1 cellular context compared by ENCODE assay signal in the genomic region with DNA sequence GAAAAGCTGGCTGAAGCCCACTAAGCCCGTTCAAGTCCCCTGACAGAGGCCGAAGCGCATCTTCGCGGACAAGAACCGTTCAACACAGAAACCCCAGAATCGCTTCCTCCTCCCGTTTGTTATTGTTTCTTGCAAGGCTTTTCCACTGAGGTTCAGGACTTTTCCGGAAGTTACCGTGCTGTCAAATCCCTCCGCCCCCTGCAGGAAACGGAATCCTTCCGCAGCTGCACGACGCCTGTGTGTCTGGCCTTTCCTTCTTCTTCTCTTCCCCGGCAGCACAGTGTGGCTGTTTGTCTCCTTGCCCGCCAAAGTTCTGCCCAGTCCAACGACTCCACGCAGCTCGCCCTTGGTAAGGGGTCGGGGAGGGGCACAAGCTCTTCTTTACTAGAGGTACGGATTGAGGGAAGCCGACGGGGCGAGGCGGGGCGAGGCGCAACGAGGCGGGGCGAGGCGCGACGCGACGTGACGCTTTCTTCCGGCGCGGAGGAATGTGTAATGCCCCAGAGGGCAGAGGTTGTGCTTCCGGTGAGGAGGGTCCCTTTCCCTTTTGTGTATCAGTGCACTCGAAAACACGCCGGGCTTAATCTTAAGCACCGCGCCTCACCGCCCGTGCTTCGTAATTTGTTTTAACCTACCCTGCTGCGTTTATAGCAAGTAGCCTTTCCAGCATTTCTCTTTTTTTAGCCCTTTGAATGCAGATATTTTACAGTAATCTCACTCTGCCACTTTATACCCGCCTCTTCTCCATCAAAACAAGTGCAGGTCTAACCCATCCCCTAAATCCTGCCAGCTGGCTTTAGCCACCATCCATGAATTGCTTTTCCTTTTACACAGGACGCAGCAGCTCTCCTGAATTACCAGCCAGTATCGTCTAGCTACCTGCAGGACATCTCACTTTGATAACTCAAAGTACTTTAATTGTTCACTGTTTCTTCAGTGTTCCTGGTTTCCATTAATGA.
TF ChIP-seq lines count a peak whose summit lies in the region.

Gene KDM5A, minus strand, starts transcription at position 183 of the 959 bp plus-strand sequence. CDS start 229 bp downstream, outside the sequence.

TF ChIP-seq in K562, 482 proteins besides CTCF, POLR2A, EP300 and RAD21 (continued from another document and continues in another):
- TF ChIP-seq, protein P1, sequence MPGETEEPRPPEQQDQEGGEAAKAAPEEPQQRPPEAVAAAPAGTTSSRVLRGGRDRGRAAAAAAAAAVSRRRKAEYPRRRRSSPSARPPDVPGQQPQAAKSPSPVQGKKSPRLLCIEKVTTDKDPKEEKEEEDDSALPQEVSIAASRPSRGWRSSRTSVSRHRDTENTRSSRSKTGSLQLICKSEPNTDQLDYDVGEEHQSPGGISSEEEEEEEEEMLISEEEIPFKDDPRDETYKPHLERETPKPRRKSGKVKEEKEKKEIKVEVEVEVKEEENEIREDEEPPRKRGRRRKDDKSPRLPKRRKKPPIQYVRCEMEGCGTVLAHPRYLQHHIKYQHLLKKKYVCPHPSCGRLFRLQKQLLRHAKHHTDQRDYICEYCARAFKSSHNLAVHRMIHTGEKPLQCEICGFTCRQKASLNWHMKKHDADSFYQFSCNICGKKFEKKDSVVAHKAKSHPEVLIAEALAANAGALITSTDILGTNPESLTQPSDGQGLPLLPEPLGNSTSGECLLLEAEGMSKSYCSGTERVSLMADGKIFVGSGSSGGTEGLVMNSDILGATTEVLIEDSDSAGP (CRISPR knock-in tag; IDR thresholded peaks at IDR 0.05) = no peak
- TF ChIP-seq FOXJ2 (tag; IDR thresholded peaks at IDR 0.05) (0 out of 2 replicates have a peak, but pooled peaks have one; percentile 55), CSDE1 (IDR thresholded peaks at IDR 0.05) (0 out of 4 replicates have a peak, but pooled peaks of 1 of the 2 experiments have one; percentile 29), ZMIZ1 (IDR thresholded peaks at IDR 0.05; ENCODE audit: low read depth in 2 of 2, low read length in 2 of 2) (no peak), ETS2 (tag; IDR thresholded peaks at IDR 0.05; ENCODE audit: borderline replicate concordance, poor library complexity, severe bottlenecking) (no peak), RBM17 (IDR thresholded peaks at IDR 0.05; ENCODE audit: borderline replicate concordance, low read depth, low read length) (no peak), KDM4B (IDR thresholded peaks at IDR 0.05; ENCODE audit: borderline replicate concordance in 2 of 2, low read depth in 1 of 2) (peak in 1 of 2 experiments; percentile 57; a peak in 2 of 4 replicates), CC2D1A (IDR thresholded peaks at IDR 0.05) (no peak), ETV5 (CRISPR knock-in tag; IDR thresholded peaks at IDR 0.05; ENCODE audit: low read depth) (peak; percentile 97), HDAC1 (IDR thresholded peaks at IDR 0.05) (peak; percentile 54 to 82; a peak in 2 of 4 replicates), RFX5 (IDR thresholded peaks at IDR 0.05; ENCODE audit: low read depth, low read length) (no peak), CBX3 (IDR thresholded peaks at IDR 0.05; ENCODE audit: borderline replicate concordance in 1 of 2, low read length in 2 of 2) (no peak; a peak in 1 of 3 replicates), MED1 (CRISPR knock-in tag; IDR thresholded peaks at IDR 0.05; ENCODE audit: borderline replicate concordance) (no peak), SETDB1 (IDR thresholded peaks at IDR 0.05; ENCODE audit: low read length) (no peak), NEUROD1 (IDR thresholded peaks at IDR 0.05; ENCODE audit: borderline replicate concordance, low read depth, low read length, partially characterized antibody) (peak; percentile 30), MECOM (CRISPR knock-in tag; IDR thresholded peaks at IDR 0.05) (no peak), FOXP1 (CRISPR knock-in tag; IDR thresholded peaks at IDR 0.05) (no peak), VEZF1 (CRISPR knock-in tag; IDR thresholded peaks at IDR 0.05) (peak; percentile 89), TCFL5 (CRISPR knock-in tag; conservative IDR thresholded peaks at IDR 0.05) (no peak), KLF1 (tag; IDR thresholded peaks at IDR 0.05) (peak; percentile 71; the same call in 1 of the 2 replicates), ZBTB2 (IDR thresholded peaks at IDR 0.05) (peak; percentile 57; the same call in 1 of the 2 replicates), GATAD2A (IDR thresholded peaks at IDR 0.05) (no peak)
- TF ChIP-seq, protein P2, sequence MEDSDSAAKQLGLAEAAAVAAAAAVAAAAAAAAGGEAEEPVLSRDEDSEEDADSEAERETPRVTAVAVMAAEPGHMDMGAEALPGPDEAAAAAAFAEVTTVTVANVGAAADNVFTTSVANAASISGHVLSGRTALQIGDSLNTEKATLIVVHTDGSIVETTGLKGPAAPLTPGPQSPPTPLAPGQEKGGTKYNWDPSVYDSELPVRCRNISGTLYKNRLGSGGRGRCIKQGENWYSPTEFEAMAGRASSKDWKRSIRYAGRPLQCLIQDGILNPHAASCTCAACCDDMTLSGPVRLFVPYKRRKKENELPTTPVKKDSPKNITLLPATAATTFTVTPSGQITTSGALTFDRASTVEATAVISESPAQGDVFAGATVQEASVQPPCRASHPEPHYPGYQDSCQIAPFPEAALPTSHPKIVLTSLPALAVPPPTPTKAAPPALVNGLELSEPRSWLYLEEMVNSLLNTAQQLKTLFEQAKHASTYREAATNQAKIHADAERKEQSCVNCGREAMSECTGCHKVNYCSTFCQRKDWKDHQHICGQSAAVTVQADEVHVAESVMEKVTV (CRISPR knock-in tag; IDR thresholded peaks at IDR 0.05) = no peak
- TF ChIP-seq, protein P3, sequence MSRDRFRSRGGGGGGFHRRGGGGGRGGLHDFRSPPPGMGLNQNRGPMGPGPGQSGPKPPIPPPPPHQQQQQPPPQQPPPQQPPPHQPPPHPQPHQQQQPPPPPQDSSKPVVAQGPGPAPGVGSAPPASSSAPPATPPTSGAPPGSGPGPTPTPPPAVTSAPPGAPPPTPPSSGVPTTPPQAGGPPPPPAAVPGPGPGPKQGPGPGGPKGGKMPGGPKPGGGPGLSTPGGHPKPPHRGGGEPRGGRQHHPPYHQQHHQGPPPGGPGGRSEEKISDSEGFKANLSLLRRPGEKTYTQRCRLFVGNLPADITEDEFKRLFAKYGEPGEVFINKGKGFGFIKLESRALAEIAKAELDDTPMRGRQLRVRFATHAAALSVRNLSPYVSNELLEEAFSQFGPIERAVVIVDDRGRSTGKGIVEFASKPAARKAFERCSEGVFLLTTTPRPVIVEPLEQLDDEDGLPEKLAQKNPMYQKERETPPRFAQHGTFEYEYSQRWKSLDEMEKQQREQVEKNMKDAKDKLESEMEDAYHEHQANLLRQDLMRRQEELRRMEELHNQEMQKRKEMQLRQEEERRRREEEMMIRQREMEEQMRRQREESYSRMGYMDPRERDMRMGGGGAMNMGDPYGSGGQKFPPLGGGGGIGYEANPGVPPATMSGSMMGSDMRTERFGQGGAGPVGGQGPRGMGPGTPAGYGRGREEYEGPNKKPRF (IDR thresholded peaks at IDR 0.05; ENCODE audit: low read depth, low read length) = no peak
- TF ChIP-seq, protein P4, sequence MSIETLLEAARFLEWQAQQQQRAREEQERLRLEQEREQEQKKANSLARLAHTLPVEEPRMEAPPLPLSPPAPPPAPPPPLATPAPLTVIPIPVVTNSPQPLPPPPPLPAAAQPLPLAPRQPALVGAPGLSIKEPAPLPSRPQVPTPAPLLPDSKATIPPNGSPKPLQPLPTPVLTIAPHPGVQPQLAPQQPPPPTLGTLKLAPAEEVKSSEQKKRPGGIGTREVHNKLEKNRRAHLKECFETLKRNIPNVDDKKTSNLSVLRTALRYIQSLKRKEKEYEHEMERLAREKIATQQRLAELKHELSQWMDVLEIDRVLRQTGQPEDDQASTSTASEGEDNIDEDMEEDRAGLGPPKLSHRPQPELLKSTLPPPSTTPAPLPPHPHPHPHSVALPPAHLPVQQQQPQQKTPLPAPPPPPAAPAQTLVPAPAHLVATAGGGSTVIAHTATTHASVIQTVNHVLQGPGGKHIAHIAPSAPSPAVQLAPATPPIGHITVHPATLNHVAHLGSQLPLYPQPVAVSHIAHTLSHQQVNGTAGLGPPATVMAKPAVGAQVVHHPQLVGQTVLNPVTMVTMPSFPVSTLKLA (conservative IDR thresholded peaks at IDR 0.05) = peak; percentile 83 to 93
